Comparison of ENCODE assay signal across 25 cellular contexts in genomic region chr9:87434341-87434740, GRCh38.
"Had no signal": no experiment of that assay in that cellular context is flagged by ENCODE, and none has a peak within 500 bp of the region (broad histone marks: within the 10 kb centered on the region; RNA-seq: fewer than 3 reads in every experiment).

No MANE protein-coding gene starts in this region.

- H3K9me3 ChIP-seq: MG63 had no signal

- H3K27ac ChIP-seq: RWPE1 had no signal

- DNase-seq: IMR-90; Karpas-422; KG1; MG63; NCI-H1092; NCI-H1105 treated with DMSO at 0.1 percent for 48 hours; NCI-H1417 treated with DMSO at 0.1 percent for 48 hours; NCI-H146; NCI-H1694 treated with DMSO at 0.1 percent for 48 hours; NCI-H1930; NCI-H2081; NCI-H2107; NCI-H226; NCI-H446; NCI-H510A; NCI-H524 treated with DMSO at 0.1 percent for 48 hours; NCI-H69; NCI-H774; NK-92 treated with Interleukin-12 subunit alpha and Interleukin-12 subunit beta, amount 100 ng/mL, for 24 hours; PC-3; SHP77 had no signal

- ATAC-seq: HepG2, Panc1, PC-3, SK-N-SH treated with all-trans-retinoic acid at 6 μM for 48 hours had no signal

- H3K4me3 ChIP-seq: MG63 had no signal

- H3K27me3 ChIP-seq: MG63 had no signal

- H3K36me3 ChIP-seq: MG63 had no signal
